ENCODE assay signal across 11 cellular contexts in genomic region chr13:99366075-99366987, GRCh38. TPM values are rescaled to one million over a fixed set of nuclear protein-coding genes. Genes with fewer than 3 reads are reported as not detected.
A peak's percentile ranks its signal among the peaks of the same experiment; 100 is the strongest.
DNase-seq lines count a peak whose midpoint lies in the region; ATAC-seq lines count a peak whose summit lies in the region.
"Had no signal": no experiment of that assay in that cellular context is flagged by ENCODE, and none has a peak within 500 bp of the region (broad histone marks: within the 10 kb centered on the region; RNA-seq: fewer than 3 reads in every experiment).

No MANE protein-coding gene starts in this region.

- H3K27me3 ChIP-seq in CD8-positive, alpha-beta memory T cell (ENCODE audit: insufficient read depth, low read length, poor library complexity, severe bottlenecking): no peaks in the 10 kb centered on the region

- POLR2A ChIA-PET in CD8-positive, alpha-beta memory T cell (lab: Charles Lee): interaction anchor here (1.3 to 1.7 kb wide), 4 partner anchors 9 to 68 kb away, joined by 4 to 7 read pairs (median 4); no protein-coding TSS in a partner anchor

- H3K9me3 Mint-ChIP-seq in CD8-positive, alpha-beta memory T cell: no peaks in the 10 kb centered on the region
- no peaks in the 10 kb centered on the region for H3K9me3 Mint-ChIP-seq in activated naive CD8-positive, alpha-beta T cell treated with anti-CD3 and anti-CD28 coated beads, Interleukin-2, amount 50 U/mL, for 24 hours

- DNase-seq in CD8-positive, alpha-beta memory T cell: no peak
- peak; percentile 38 for DNase-seq in activated naive CD8-positive, alpha-beta T cell treated with anti-CD3 and anti-CD28 coated beads, Interleukin-2, amount 50 U/mL, for 24 hours
- DNase-seq in putamen (ENCODE audit: low spot score): no peak
- no peak for DNase-seq in DMS53 treated with DMSO at 0.1 percent for 48 hours (lab: John Stamatoyannopoulos, UW; ENCODE audit: unreplicated experiment)
- no peak for DNase-seq in 8988T
- DNase-seq: Caco-2, caudate nucleus, trophoblast cell had no signal

- peak overlapping the region; percentile 91 to 98 (median 96) for H3K27ac Mint-ChIP-seq in CD8-positive, alpha-beta memory T cell
- peak overlapping the region; percentile 66 for H3K27ac Mint-ChIP-seq in activated naive CD8-positive, alpha-beta T cell treated with anti-CD3 and anti-CD28 coated beads, Interleukin-2, amount 50 U/mL, for 24 hours

- H3K36me3 Mint-ChIP-seq in CD8-positive, alpha-beta memory T cell: peaks cover 13 to 57% (median 26%) of the 10 kb centered on the region in 3 donors
- peaks cover 48% of the 10 kb centered on the region for H3K36me3 Mint-ChIP-seq in activated naive CD8-positive, alpha-beta T cell treated with anti-CD3 and anti-CD28 coated beads, Interleukin-2, amount 50 U/mL, for 24 hours (ENCODE audit: low read depth)

- H3K27me3 Mint-ChIP-seq in CD8-positive, alpha-beta memory T cell: no peaks in the 10 kb centered on the region
- no peaks in the 10 kb centered on the region for H3K27me3 Mint-ChIP-seq in activated naive CD8-positive, alpha-beta T cell treated with anti-CD3 and anti-CD28 coated beads, Interleukin-2, amount 50 U/mL, for 24 hours

- peak overlapping the region; percentile 31 to 89 (median 75) for H3K4me3 Mint-ChIP-seq in CD8-positive, alpha-beta memory T cell
- H3K4me3 Mint-ChIP-seq in activated naive CD8-positive, alpha-beta T cell treated with anti-CD3 and anti-CD28 coated beads, Interleukin-2, amount 50 U/mL, for 24 hours: peak overlapping the region; percentile 24

- ATAC-seq in GM19351 (IDR thresholded peaks at IDR 0.05; ENCODE audit: unreplicated experiment): peak; percentile 58
- ATAC-seq in HG03139 (IDR thresholded peaks at IDR 0.05; ENCODE audit: unreplicated experiment): peak; percentile 38
- ATAC-seq in activated naive CD8-positive, alpha-beta T cell treated with anti-CD3 and anti-CD28 coated beads, Interleukin-2, amount 50 U/mL, for 24 hours: peak; percentile 55
- no peak for ATAC-seq in GM18873 (IDR thresholded peaks at IDR 0.05; ENCODE audit: low FRiP score, unreplicated experiment)

- no peaks in the 10 kb centered on the region for H3K36me3 ChIP-seq in CD8-positive, alpha-beta memory T cell (ENCODE audit: insufficient read depth, low read length)

- CTCF ChIA-PET in CD8-positive, alpha-beta memory T cell (lab: Charles Lee): interaction anchor here (1.0 to 3.4 kb wide), 17 partner anchors 9 to 190 kb away, joined by 3 to 21 read pairs (median 5); no protein-coding TSS in a partner anchor

- peaks cover 94% of the 10 kb centered on the region for H3K4me1 ChIP-seq in CD8-positive, alpha-beta memory T cell (ENCODE audit: insufficient read depth, low read length)
- H3K4me1 ChIP-seq: Caco-2 had no signal

- H3K9me3 ChIP-seq in CD8-positive, alpha-beta memory T cell (ENCODE audit: low read length): no peaks in the 10 kb centered on the region
- H3K9me3 ChIP-seq: Caco-2 had no signal

- H3K4me1 Mint-ChIP-seq in CD8-positive, alpha-beta memory T cell: peaks cover 76 to 97% (median 96%) of the 10 kb centered on the region in 3 donors
- peaks cover 93% of the 10 kb centered on the region for H3K4me1 Mint-ChIP-seq in activated naive CD8-positive, alpha-beta T cell treated with anti-CD3 and anti-CD28 coated beads, Interleukin-2, amount 50 U/mL, for 24 hours

- H3K4me3 ChIP-seq in CD8-positive, alpha-beta memory T cell (ENCODE audit: low read length): peak overlapping the region; percentile 2

- H3K27ac ChIP-seq in CD8-positive, alpha-beta memory T cell (ENCODE audit: low read depth, low read length): peak overlapping the region; percentile 44

RNA-seq across cellular contexts. Expression of gene GPR183, which starts 59.1 kb away (rescaled TPM):
- total RNA-seq in CD8-positive, alpha-beta memory T cell: 10 to 100 TPM; 61.5 to 62.8 TPM
- polyA plus RNA-seq in CD8-positive, alpha-beta memory T cell: 232 TPM
- total RNA-seq: Caco-2 had no signal
